In genomic region chr6:170385506-170385905, GRCh38 we compare ENCODE assay signal across 26 cellular contexts.
"Had no signal": no experiment of that assay in that cellular context is flagged by ENCODE, and none has a peak within 500 bp of the region (broad histone marks: within the 10 kb centered on the region; RNA-seq: fewer than 3 reads in every experiment).

No MANE protein-coding gene starts in this region.

- H3K4me3 ChIP-seq: dorsolateral prefrontal cortex, esophagus muscularis mucosa, gastroesophageal sphincter, heart right ventricle, lung, mucosa of descending colon, neural progenitor cell, prostate gland, skin epidermis, spleen, suprapubic skin, transverse colon, upper lobe of right lung, uterus had no signal

- H3K4me3 Mint-ChIP-seq: mesothelial cell of epicardium; naive B cell; nephron; neural progenitor cell; stimulated activated naive CD8-positive, alpha-beta T cell treated with anti-CD3 and anti-CD28 coated beads, Interleukin-15, amount 100 ng/mL, for 72 hours had no signal

- ATAC-seq: foreskin keratinocyte; gastroesophageal sphincter; left colon; mucosa of descending colon; stimulated activated naive CD8-positive, alpha-beta T cell treated with anti-CD3 and anti-CD28 coated beads, Interleukin-15, amount 100 ng/mL, for 72 hours; upper lobe of right lung had no signal

- H3K9ac ChIP-seq: neural progenitor cell had no signal

- H3K4me1 ChIP-seq: foreskin keratinocyte, prostate gland, spleen, suprapubic skin, transverse colon, upper lobe of right lung, uterus had no signal

- H3K9me3 ChIP-seq: esophagus muscularis mucosa, gastroesophageal sphincter, heart right ventricle, mucosa of descending colon, prostate gland, spleen, suprapubic skin, transverse colon, upper lobe of right lung, uterus had no signal

- H3K27ac Mint-ChIP-seq: mesothelial cell of epicardium; naive B cell; nephron; neural progenitor cell; stimulated activated naive CD8-positive, alpha-beta T cell treated with anti-CD3 and anti-CD28 coated beads, Interleukin-15, amount 100 ng/mL, for 72 hours had no signal

- H3K27ac ChIP-seq: dorsolateral prefrontal cortex, esophagus muscularis mucosa, foreskin keratinocyte, gastroesophageal sphincter, heart right ventricle, neural progenitor cell, prostate gland, skin epidermis, spleen, suprapubic skin, transverse colon, upper lobe of right lung, uterus had no signal

- DNase-seq: dorsolateral prefrontal cortex; effector CD4-positive, alpha-beta T cell; foreskin keratinocyte; heart right ventricle; hippocampal formation; left colon; mesenchymal stem cell; mucosa of descending colon; naive B cell; right cardiac atrium; spleen; stimulated activated CD4-positive, alpha-beta T cell treated with anti-CD3 and anti-CD28 coated beads, Interleukin-4, amount 100 ng/mL, for 4 hours; stimulated activated naive CD4-positive, alpha-beta T cell; stimulated activated naive CD8-positive, alpha-beta T cell treated with anti-CD3 and anti-CD28 coated beads, Interleukin-15, amount 100 ng/mL, for 72 hours; transverse colon; upper lobe of right lung; uterus had no signal

- H3K9me3 Mint-ChIP-seq: mesothelial cell of epicardium; naive B cell; nephron; neural progenitor cell; stimulated activated naive CD8-positive, alpha-beta T cell treated with anti-CD3 and anti-CD28 coated beads, Interleukin-15, amount 100 ng/mL, for 72 hours had no signal

- H3K36me3 ChIP-seq: neural progenitor cell, prostate gland, uterus had no signal

- H3K27me3 Mint-ChIP-seq: naive B cell; stimulated activated naive CD8-positive, alpha-beta T cell treated with anti-CD3 and anti-CD28 coated beads, Interleukin-15, amount 100 ng/mL, for 72 hours had no signal

- H3K27me3 ChIP-seq: dorsolateral prefrontal cortex, esophagus muscularis mucosa, foreskin keratinocyte, gastroesophageal sphincter, heart right ventricle, neural progenitor cell, spleen, suprapubic skin, transverse colon, upper lobe of right lung, uterus had no signal
